8 cellular contexts compared by ENCODE assay signal in genomic region chr2:100818606-100819364, GRCh38. TPM values are rescaled to one million over a fixed set of nuclear protein-coding genes. Genes with fewer than 3 reads are reported as not detected.
A peak's percentile ranks its signal among the peaks of the same experiment; 100 is the strongest.
DNase-seq lines count a peak whose midpoint lies in the region; ATAC-seq, FAIRE-seq and TF ChIP-seq lines count a peak whose summit lies in the region.

No MANE protein-coding gene starts in this region.

- peak overlapping the region; percentile 93 for H3K4me3 ChIP-seq in RWPE2 (ENCODE audit: severe bottlenecking)
- H3K4me3 ChIP-seq in keratinocyte (ENCODE audit: control insufficient read depth in 2 of 3, extremely low read depth in 1 of 3, insufficient read depth in 2 of 3, low read depth in 1 of 3, low read length in 3 of 3), result peak overlapping the region; percentile 66 to 68 (median 67)

- peak; percentile 39 for ATAC-seq in RWPE2 (ENCODE audit: low read depth)
- no peak for ATAC-seq in HG03108 (IDR thresholded peaks at IDR 0.05; ENCODE audit: unreplicated experiment)

- peak overlapping the region; percentile 84 for H3K9ac ChIP-seq in keratinocyte (ENCODE audit: control insufficient read depth, extremely low read depth, insufficient read depth, low read length)

- peak overlapping the region; percentile 68 for H3K27ac ChIP-seq in RWPE2 (ENCODE audit: poor library complexity, severe bottlenecking)
- H3K27ac ChIP-seq in keratinocyte (ENCODE audit: control insufficient read depth, insufficient read depth, low read length), result peak overlapping the region; percentile 64

- TF ChIP-seq CTCF in RWPE2 (IDR thresholded peaks at IDR 0.05; ENCODE audit: poor library complexity, severe bottlenecking) (peak; percentile 41), keratinocyte (optimal IDR thresholded peaks at IDR 0.05 in 1 of 3, IDR thresholded peaks at IDR 0.05 in 1 of 3, conservative IDR thresholded peaks at IDR 0.05 in 1 of 3; ENCODE audit: extremely low read depth in 1 of 3, insufficient read depth in 2 of 3, low read length in 3 of 3) (peak; percentile 3 to 39 (median 24))

- H2AFZ ChIP-seq in keratinocyte (ENCODE audit: control insufficient read depth, low read length), result peak overlapping the region; percentile 73

- H3K4me1 ChIP-seq in RWPE2 (ENCODE audit: insufficient read depth, poor library complexity, severe bottlenecking) (peaks cover 28% of the 10 kb centered on the region), keratinocyte (ENCODE audit: control insufficient read depth, extremely low read depth, insufficient read depth, low read length) (peaks cover 27% of the 10 kb centered on the region)

- 0 out of 2 replicates have a peak, but pooled peaks cover 5% of the 10 kb centered on the region for H3K36me3 ChIP-seq in RWPE2 (ENCODE audit: low read depth)
- peaks cover 0 to 2% of the 10 kb centered on the region in 2 experiments for H3K36me3 ChIP-seq in keratinocyte (ENCODE audit: control insufficient read depth in 2 of 2, extremely low read depth in 1 of 2, insufficient read depth in 2 of 2, low read length in 2 of 2)

- dilution Hi-C loops in keratinocyte (cut with MboI; ENCODE audit: extremely low pct_ligation_motif_present, low sequenced_read_pairs), result no loop called here

- peak overlapping the region; percentile 88 for H3K4me2 ChIP-seq in keratinocyte (ENCODE audit: control insufficient read depth, extremely low read depth, insufficient read depth, low read depth, low read length)

- in situ Hi-C loops in G401 (cut with HindIII; ENCODE audit: low sequenced_read_pairs), result no loop called here

- no peaks in the 10 kb centered on the region for H3K9me3 ChIP-seq in RWPE2 (ENCODE audit: severe bottlenecking)
- H3K9me3 ChIP-seq in keratinocyte (ENCODE audit: control insufficient read depth, low read depth, low read length), result no peaks in the 10 kb centered on the region

- no peaks in the 10 kb centered on the region for H4K20me1 ChIP-seq in keratinocyte (ENCODE audit: control insufficient read depth, extremely low read depth, insufficient read depth, low read length)

- H3K79me2 ChIP-seq in keratinocyte (ENCODE audit: control insufficient read depth, insufficient read depth, low read length), result peaks cover 17% of the 10 kb centered on the region

- H3K27me3 ChIP-seq in RWPE2 (ENCODE audit: insufficient read depth, poor library complexity, severe bottlenecking) (no peaks in the 10 kb centered on the region), keratinocyte (ENCODE audit: control insufficient read depth, extremely low read depth, insufficient read depth, low read length) (no peaks in the 10 kb centered on the region)

- no peaks in the 10 kb centered on the region for H3K9me1 ChIP-seq in keratinocyte (ENCODE audit: control insufficient read depth, extremely low read depth, insufficient read depth, low read length)

- FAIRE-seq in keratinocyte (lab: Jason Lieb, UNC), result no peak

- DNase-seq in G401 (ENCODE audit: low spot score), result peak; percentile 71
- DNase-seq in RWPE2 (ENCODE audit: low spot score), result no peak
- peak; percentile 60 for DNase-seq in cerebellar cortex (ENCODE audit: low spot score)
- no peak for DNase-seq in keratinocyte (ENCODE audit: low read depth, low spot score)
- DNase-seq in smooth muscle cell of the brain vasculature (ENCODE audit: low read depth, low spot score), result peak; percentile 24
- no peak for DNase-seq in NCI-H345 (lab: John Stamatoyannopoulos, UW)
- no peak for DNase-seq in NCI-H345 treated with DMSO at 0.1 percent for 48 hours (lab: John Stamatoyannopoulos, UW; ENCODE audit: unreplicated experiment)

RNA-seq across cellular contexts. Expression of gene NPAS2, which starts 1.2 kb away (rescaled TPM):
- total RNA-seq in G401 (2014; rRNA removed; shearing (Covaris generic)), result not detected in 2 replicates
- 14.9 to 24.0 TPM (median 17.7 TPM) in 3 replicates for polyA plus RNA-seq in keratinocyte
- 47.5 TPM for polyA plus RNA-seq in keratinocyte (2011; ENCODE audit: low read depth)
- 32.0 and 43.6 TPM in 2 replicates for polyA plus RNA-seq in keratinocyte (2011; cell fraction: cytosol; rRNA removed)
- polyA plus RNA-seq in keratinocyte (2011; cell fraction: nucleus; rRNA removed), result 56.1 and 69.6 TPM in 2 replicates
- polyA plus RNA-seq in keratinocyte (2012; ENCODE audit: low replicate concordance), result 31.1 and 41.1 TPM in 2 replicates
- 35.9 to 47.4 TPM (median 37.5 TPM) in 3 replicates for polyA minus RNA-seq in keratinocyte
- polyA minus RNA-seq in keratinocyte (2011; cell fraction: cytosol; rRNA and poly(A)+ RNA removed), result 43.9 TPM
- 35.5 and 64.7 TPM in 2 replicates for polyA minus RNA-seq in keratinocyte (2011; cell fraction: nucleus; rRNA and poly(A)+ RNA removed)

Comparison
In these comparisons a context has a peak if more than half of its experiments do, and no peak if none do; other contexts are left out.
1. DNase-seq: peak in G401 (single experiment), cerebellar cortex (single experiment) and smooth muscle cell of the brain vasculature (single experiment); none in RWPE2 (single experiment), keratinocyte (single experiment), NCI-H345 (single experiment) and NCI-H345 treated with DMSO at 0.1 percent for 48 hours (single experiment).